19 cellular contexts compared by ENCODE assay signal in the genomic region with DNA sequence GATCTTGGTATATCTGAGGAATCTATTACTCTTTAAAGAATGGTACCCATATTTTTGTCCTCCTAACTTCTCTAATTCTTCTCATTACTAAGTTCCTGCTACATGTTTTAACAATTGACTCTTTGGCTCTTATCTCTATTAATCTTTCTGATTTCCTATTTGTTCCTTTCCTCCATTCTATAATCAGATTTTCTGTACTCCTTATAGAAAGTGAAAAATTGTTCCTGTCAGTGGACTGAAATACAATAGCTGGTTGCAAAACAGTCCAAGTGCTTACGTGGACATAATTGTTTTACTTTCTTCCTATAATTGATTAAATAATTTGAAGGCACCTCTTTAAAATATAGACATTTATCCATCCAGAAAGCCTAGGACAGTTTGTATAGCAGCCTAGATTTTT.
DNase-seq lines count a peak whose midpoint lies in the region; ATAC-seq, FAIRE-seq and TF ChIP-seq lines count a peak whose summit lies in the region.
"Had no signal": no experiment of that assay in that cellular context is flagged by ENCODE, and none has a peak within 500 bp of the region (broad histone marks: within the 10 kb centered on the region; RNA-seq: fewer than 3 reads in every experiment).

No MANE protein-coding gene starts in this region.

- BruUV-seq in PC-3 (replicated peaks; lab: Mats Ljungman, UMichigan): no TSS peak

- no peak for TF ChIP-seq POLR2A in A549 (IDR thresholded peaks at IDR 0.05; ENCODE audit: low read length)

- no peak for TF ChIP-seq CTCF in A549 (IDR thresholded peaks at IDR 0.05)
- TF ChIP-seq CTCF in PC-3 (conservative IDR thresholded peaks at IDR 0.05; ENCODE audit: low read depth, low read length): no peak
- no peak for TF ChIP-seq CTCF in smooth muscle cell (IDR thresholded peaks at IDR 0.05; ENCODE audit: borderline replicate concordance, insufficient read depth, poor library complexity, severe bottlenecking)
- no peak for TF ChIP-seq CTCF in GM10248 (IDR thresholded peaks at IDR 0.05; ENCODE audit: control extremely low read depth, extremely low read depth, low read depth, missing control alignments)

- no peaks in the 10 kb centered on the region for H3K27me3 ChIP-seq in PC-3 (ENCODE audit: low read length)
- H3K27me3 ChIP-seq in smooth muscle cell (ENCODE audit: low read depth): no peaks in the 10 kb centered on the region
- H3K27me3 ChIP-seq: BLaER1 treated with 17β-estradiol and CSF1 and Interleukin-3, amounts not matched to agents 10 nM and 100 nM had no signal

- H3K4me2 ChIP-seq in A549 (no peak overlapping the region), PC-3 (ENCODE audit: low read length) (no peak overlapping the region), smooth muscle cell (no peak overlapping the region)
- H3K4me2 ChIP-seq: BLaER1 treated with 17β-estradiol and CSF1 and Interleukin-3, amounts not matched to agents 10 nM and 100 nM had no signal

- no peak overlapping the region for H3K4me3 ChIP-seq in A549
- no peak overlapping the region for H3K4me3 ChIP-seq in PC-3 (ENCODE audit: low read length)
- H3K4me3 ChIP-seq in smooth muscle cell: no peak overlapping the region
- H3K4me3 ChIP-seq: BLaER1 treated with 17β-estradiol and CSF1 and Interleukin-3, amounts not matched to agents 10 nM and 100 nM had no signal

- H3K9ac ChIP-seq in PC-3 (ENCODE audit: low read length): peak overlapping the region; percentile 72
- H3K9ac ChIP-seq in smooth muscle cell (ENCODE audit: low read depth): no peak overlapping the region
- H3K9ac ChIP-seq: BLaER1 treated with 17β-estradiol and CSF1 and Interleukin-3, amounts not matched to agents 10 nM and 100 nM had no signal

- intact Hi-C loops in PC-3 (cut with micrococcal nuclease): loop anchor here (5.0 kb wide), 1 partner anchor 813 kb away; no protein-coding TSS in a partner anchor

- H3F3A ChIP-seq in PC-3 (ENCODE audit: low read length, unreplicated experiment): peaks cover 4% of the 10 kb centered on the region
- no peaks in the 10 kb centered on the region for H3F3A ChIP-seq in smooth muscle cell (ENCODE audit: low read depth)

- WGBS in A549 (ENCODE audit: missing lambda C conversion rate): 64% methylated on average over 1 of the region's 1 CpG
- 73% methylated on average over 1 of the region's 1 CpG for WGBS in smooth muscle cell (ENCODE audit: low lambda C conversion rate)

- no peaks in the 10 kb centered on the region for H3K4me1 ChIP-seq in A549
- peaks cover 23% of the 10 kb centered on the region for H3K4me1 ChIP-seq in PC-3 (ENCODE audit: insufficient read depth, low read length)
- H3K4me1 ChIP-seq in smooth muscle cell (ENCODE audit: low read depth): no peaks in the 10 kb centered on the region
- H3K4me1 ChIP-seq: BLaER1 treated with 17β-estradiol and CSF1 and Interleukin-3, amounts not matched to agents 10 nM and 100 nM; Caco-2 had no signal

- CTCF ChIA-PET in A549 (lab: Yijun Ruan, JAX): no interaction called here
- CTCF ChIA-PET in PC-3 (lab: Charles Lee): no interaction called here
- CTCF ChIA-PET in GM10248 (lab: Yijun Ruan, JAX): no interaction called here

- no peak for TF ChIP-seq RAD21 in A549 (conservative IDR thresholded peaks at IDR 0.05 in 1 of 2, IDR thresholded peaks at IDR 0.05 in 1 of 2)

- no peak for TF ChIP-seq EP300 in A549 (IDR thresholded peaks at IDR 0.05)

- no peaks in the 10 kb centered on the region for H4K20me1 ChIP-seq in PC-3 (ENCODE audit: low read length)
- H4K20me1 ChIP-seq in smooth muscle cell (ENCODE audit: low read depth): no peaks in the 10 kb centered on the region
- H4K20me1 ChIP-seq: BLaER1 treated with 17β-estradiol and CSF1 and Interleukin-3, amounts not matched to agents 10 nM and 100 nM had no signal

- no peak for DNase-seq in A549 (ENCODE audit: low read depth in 1 of 2, low spot score in 1 of 2)
- no peak for DNase-seq in PC-3
- no peak for DNase-seq in smooth muscle cell (lab: John Stamatoyannopoulos, UW; ENCODE audit: unreplicated experiment)
- no peak for DNase-seq in GM10248 (ENCODE audit: extremely low spot score)
- DNase-seq in GDM1 (lab: John Stamatoyannopoulos, UW): no peak
- DNase-seq: 8988T; AML-193; Caco-2; Calu3; CD4-positive, alpha-beta T cell; CD8-positive, alpha-beta T cell; DMS79 treated with DMSO at 0.1 percent for 48 hours had no signal

- POLR2A ChIA-PET in A549 (lab: Yijun Ruan, JAX): no interaction called here
- POLR2A ChIA-PET in PC-3 (lab: Charles Lee; ENCODE audit: unreplicated experiment): no interaction called here
- POLR2A ChIA-PET in GM10248 (lab: Yijun Ruan, JAX): no interaction called here

- H3K79me2 ChIP-seq in PC-3 (ENCODE audit: low read length): no peaks in the 10 kb centered on the region
- H3K79me2 ChIP-seq in smooth muscle cell (ENCODE audit: low read depth): no peaks in the 10 kb centered on the region

- ATAC-seq in A549 (no peak), PC-3 (no peak)
- ATAC-seq: CD8-positive, alpha-beta T cell had no signal

- H2AFZ ChIP-seq in PC-3 (ENCODE audit: low read length) (no peak overlapping the region), smooth muscle cell (ENCODE audit: low read depth) (no peak overlapping the region)

- H3K9me3 ChIP-seq in A549 (no peaks in the 10 kb centered on the region), PC-3 (ENCODE audit: low read length) (no peaks in the 10 kb centered on the region), smooth muscle cell (replicated peaks; ENCODE audit: low read depth) (no peaks in the 10 kb centered on the region)
- H3K9me3 ChIP-seq: BLaER1 treated with 17β-estradiol and CSF1 and Interleukin-3, amounts not matched to agents 10 nM and 100 nM; Caco-2 had no signal

- H3K27ac ChIP-seq in A549 (no peak overlapping the region), PC-3 (ENCODE audit: low read length) (peak overlapping the region; percentile 86), smooth muscle cell (ENCODE audit: low read depth) (peak overlapping the region; percentile 91)
- H3K27ac ChIP-seq: BLaER1 treated with 17β-estradiol and CSF1 and Interleukin-3, amounts not matched to agents 10 nM and 100 nM; C4-2B had no signal

- peak; percentile 61 for FAIRE-seq in A549 (lab: Jason Lieb, UNC)
- FAIRE-seq: A204.1, D721Med, G401.6, GM12891, GM19239 had no signal

- no peaks in the 10 kb centered on the region; the same call in 1 of the 2 replicates for H3K9me2 ChIP-seq in PC-3 (replicated peaks; ENCODE audit: low read length)

- no peaks in the 10 kb centered on the region for H3K36me3 ChIP-seq in PC-3 (ENCODE audit: low read depth, low read length)
- H3K36me3 ChIP-seq in smooth muscle cell (ENCODE audit: low read depth): no peaks in the 10 kb centered on the region
- H3K36me3 ChIP-seq: BLaER1 treated with 17β-estradiol and CSF1 and Interleukin-3, amounts not matched to agents 10 nM and 100 nM had no signal

TF ChIP-seq in A549, 52 proteins besides CTCF, POLR2A, EP300 and RAD21 (continues in another document):
- TF ChIP-seq, protein P1, sequence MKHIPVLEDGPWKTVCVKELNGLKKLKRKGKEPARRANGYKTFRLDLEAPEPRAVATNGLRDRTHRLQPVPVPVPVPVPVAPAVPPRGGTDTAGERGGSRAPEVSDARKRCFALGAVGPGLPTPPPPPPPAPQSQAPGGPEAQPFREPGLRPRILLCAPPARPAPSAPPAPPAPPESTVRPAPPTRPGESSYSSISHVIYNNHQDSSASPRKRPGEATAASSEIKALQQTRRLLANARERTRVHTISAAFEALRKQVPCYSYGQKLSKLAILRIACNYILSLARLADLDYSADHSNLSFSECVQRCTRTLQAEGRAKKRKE (CRISPR knock-in tag; IDR thresholded peaks at IDR 0.05; ENCODE audit: low read depth): no peak
- TF ChIP-seq, protein P2, sequence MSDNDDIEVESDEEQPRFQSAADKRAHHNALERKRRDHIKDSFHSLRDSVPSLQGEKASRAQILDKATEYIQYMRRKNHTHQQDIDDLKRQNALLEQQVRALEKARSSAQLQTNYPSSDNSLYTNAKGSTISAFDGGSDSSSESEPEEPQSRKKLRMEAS (IDR thresholded peaks at IDR 0.05): no peak
- TF ChIP-seq, protein P3, sequence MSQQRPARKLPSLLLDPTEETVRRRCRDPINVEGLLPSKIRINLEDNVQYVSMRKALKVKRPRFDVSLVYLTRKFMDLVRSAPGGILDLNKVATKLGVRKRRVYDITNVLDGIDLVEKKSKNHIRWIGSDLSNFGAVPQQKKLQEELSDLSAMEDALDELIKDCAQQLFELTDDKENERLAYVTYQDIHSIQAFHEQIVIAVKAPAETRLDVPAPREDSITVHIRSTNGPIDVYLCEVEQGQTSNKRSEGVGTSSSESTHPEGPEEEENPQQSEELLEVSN (IDR thresholded peaks at IDR 0.05; ENCODE audit: borderline replicate concordance, low read depth): no peak
- no peak for TF ChIP-seq MAZ (IDR thresholded peaks at IDR 0.05; ENCODE audit: borderline replicate concordance, low read depth, low read length)
- TF ChIP-seq, protein P4, sequence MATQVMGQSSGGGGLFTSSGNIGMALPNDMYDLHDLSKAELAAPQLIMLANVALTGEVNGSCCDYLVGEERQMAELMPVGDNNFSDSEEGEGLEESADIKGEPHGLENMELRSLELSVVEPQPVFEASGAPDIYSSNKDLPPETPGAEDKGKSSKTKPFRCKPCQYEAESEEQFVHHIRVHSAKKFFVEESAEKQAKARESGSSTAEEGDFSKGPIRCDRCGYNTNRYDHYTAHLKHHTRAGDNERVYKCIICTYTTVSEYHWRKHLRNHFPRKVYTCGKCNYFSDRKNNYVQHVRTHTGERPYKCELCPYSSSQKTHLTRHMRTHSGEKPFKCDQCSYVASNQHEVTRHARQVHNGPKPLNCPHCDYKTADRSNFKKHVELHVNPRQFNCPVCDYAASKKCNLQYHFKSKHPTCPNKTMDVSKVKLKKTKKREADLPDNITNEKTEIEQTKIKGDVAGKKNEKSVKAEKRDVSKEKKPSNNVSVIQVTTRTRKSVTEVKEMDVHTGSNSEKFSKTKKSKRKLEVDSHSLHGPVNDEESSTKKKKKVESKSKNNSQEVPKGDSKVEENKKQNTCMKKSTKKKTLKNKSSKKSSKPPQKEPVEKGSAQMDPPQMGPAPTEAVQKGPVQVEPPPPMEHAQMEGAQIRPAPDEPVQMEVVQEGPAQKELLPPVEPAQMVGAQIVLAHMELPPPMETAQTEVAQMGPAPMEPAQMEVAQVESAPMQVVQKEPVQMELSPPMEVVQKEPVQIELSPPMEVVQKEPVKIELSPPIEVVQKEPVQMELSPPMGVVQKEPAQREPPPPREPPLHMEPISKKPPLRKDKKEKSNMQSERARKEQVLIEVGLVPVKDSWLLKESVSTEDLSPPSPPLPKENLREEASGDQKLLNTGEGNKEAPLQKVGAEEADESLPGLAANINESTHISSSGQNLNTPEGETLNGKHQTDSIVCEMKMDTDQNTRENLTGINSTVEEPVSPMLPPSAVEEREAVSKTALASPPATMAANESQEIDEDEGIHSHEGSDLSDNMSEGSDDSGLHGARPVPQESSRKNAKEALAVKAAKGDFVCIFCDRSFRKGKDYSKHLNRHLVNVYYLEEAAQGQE (IDR thresholded peaks at IDR 0.05): no peak
- no peak for TF ChIP-seq TFCP2L1 (CRISPR knock-in tag; IDR thresholded peaks at IDR 0.05)
- TF ChIP-seq HOXB5 (CRISPR knock-in tag; IDR thresholded peaks at IDR 0.05): no peak
- no peak for TF ChIP-seq ESRRA (IDR thresholded peaks at IDR 0.05; ENCODE audit: borderline replicate concordance, low read length)
- TF ChIP-seq RARB (CRISPR knock-in tag; IDR thresholded peaks at IDR 0.05): no peak
- TF ChIP-seq HDAC2 (IDR thresholded peaks at IDR 0.05): no peak
- TF ChIP-seq MAFK (IDR thresholded peaks at IDR 0.05; ENCODE audit: partially characterized antibody): no peak

Comparison
In these comparisons a context has a peak if more than half of its experiments do, and no peak if none do; other contexts are left out.
1. H3K27ac ChIP-seq: peak in PC-3 (single experiment) and smooth muscle cell (single experiment); none in A549 (0 of 2).